Comparison of ENCODE assay signal across 18 cellular contexts in the genomic region with DNA sequence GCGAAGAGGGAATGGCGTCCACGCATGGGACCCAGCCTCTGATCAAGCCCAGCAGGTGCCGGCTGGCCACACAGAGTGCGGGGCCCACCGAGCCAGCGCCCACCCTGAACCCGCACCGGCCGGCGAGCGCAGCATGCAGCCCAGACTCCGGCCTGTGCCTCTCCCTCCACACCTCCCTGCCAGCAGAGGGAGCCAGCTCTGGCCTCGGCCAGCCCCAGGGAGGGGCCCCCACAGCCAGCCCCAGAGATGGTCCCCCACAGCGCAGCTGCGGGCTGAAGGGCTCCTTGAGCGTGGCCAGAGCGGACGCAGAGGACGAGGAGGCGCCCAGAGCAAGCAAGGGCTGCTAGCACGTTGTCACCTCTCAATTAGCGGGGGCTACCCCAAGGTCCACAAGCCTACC.
DNase-seq lines count a peak whose midpoint lies in the region; ATAC-seq, FAIRE-seq and TF ChIP-seq lines count a peak whose summit lies in the region.
"Had no signal": no experiment of that assay in that cellular context is flagged by ENCODE, and none has a peak within 500 bp of the region (broad histone marks: within the 10 kb centered on the region; RNA-seq: fewer than 3 reads in every experiment).

No MANE protein-coding gene starts in this region.

- H3K79me2 ChIP-seq in H9 (ENCODE audit: insufficient read depth, low read length) (no peaks in the 10 kb centered on the region), H1 (ENCODE audit: control insufficient read depth in 1 of 2, insufficient read depth in 2 of 2, low read length in 2 of 2) (no peaks in the 10 kb centered on the region)

- intact Hi-C loops in stomach (cut with DNase I; ENCODE audit: low total_unique reads): loop anchor here (10.0 kb wide), 1 partner anchor 930 kb away; no protein-coding TSS in a partner anchor

- H3K4me3 Mint-ChIP-seq in H9: no peak overlapping the region
- H3K4me3 Mint-ChIP-seq: CD14-positive monocyte had no signal

- no peaks in the 10 kb centered on the region for H3K27me3 Mint-ChIP-seq in H9 (ENCODE audit: low read depth)

- H3K14ac ChIP-seq in H9 (ENCODE audit: insufficient read depth, low read length): no peak overlapping the region
- H3K14ac ChIP-seq in H1 (ENCODE audit: insufficient read length): no peak overlapping the region
- no peak overlapping the region for H3K14ac ChIP-seq in neuronal stem cell (ENCODE audit: low read length)

- no CpG with 5 or more reads among the region's 23 CpGs for WGBS in H9 (ENCODE audit: extremely low coverage, insufficient read length, low lambda C conversion rate)
- 92% methylated on average over 15 of the region's 23 CpGs; no CpG with 5 or more reads in 1 of the 2 experiments for WGBS in H1 (ENCODE audit: extremely low coverage in 1 of 2, insufficient coverage in 1 of 2, insufficient read length in 1 of 2, insufficient replicate concordance in 2 of 2, low coverage in 1 of 2, low lambda C conversion rate in 2 of 2, missing lambda C conversion rate in 1 of 2), 2 experiments
- no CpG with 5 or more reads among the region's 23 CpGs for WGBS in neuronal stem cell (ENCODE audit: extremely low coverage in 2 of 2, insufficient read length in 2 of 2, insufficient replicate concordance in 1 of 2), 2 donors
- 93 to 98% (median 96%) methylated on average over 23 of the region's 23 CpGs for WGBS in stomach, 5 donors

- no peak for FAIRE-seq in H1 (lab: Jason Lieb, UNC)
- FAIRE-seq: A549 had no signal

- no peak overlapping the region for H2BK5ac ChIP-seq in H9 (ENCODE audit: insufficient read length, low read length)
- H2BK5ac ChIP-seq in H1 (ENCODE audit: low read depth, low read length): no peak overlapping the region
- no peak overlapping the region for H2BK5ac ChIP-seq in neuronal stem cell (ENCODE audit: low read length)

- H3K4me1 ChIP-seq in H9 (ENCODE audit: insufficient read depth, low read length) (no peaks in the 10 kb centered on the region), H1 (replicated peaks in 1 of 4; ENCODE audit: control insufficient read depth in 3 of 4, insufficient read depth in 4 of 4, low read length in 3 of 4) (no peaks in the 10 kb centered on the region), neuronal stem cell (ENCODE audit: control insufficient read depth in 2 of 2, insufficient read depth in 1 of 2, low read depth in 1 of 2, low read length in 2 of 2) (no peaks in the 10 kb centered on the region), stomach (no peaks in the 10 kb centered on the region)
- H3K4me1 ChIP-seq: A549 had no signal

- DNase-seq in H9: peak; percentile 46
- DNase-seq in H1 (ENCODE audit: low read depth in 1 of 2, low spot score in 2 of 2): peak in 1 of 2 experiments; percentile 52
- DNase-seq in neuronal stem cell (ENCODE audit: low spot score): no peak
- no peak for DNase-seq in brain microvascular endothelial cell
- DNase-seq in stomach: no peak
- no peak for DNase-seq in AG20443 (ENCODE audit: low spot score)
- DNase-seq: COR-L47, KG1, NCI-H1436, NCI-H2081 treated with DMSO at 0.1 percent for 48 hours, NCI-H510A treated with DMSO at 0.1 percent for 48 hours had no signal

- peak in 1 of 2 experiments; percentile 22; a peak in 2 of 4 replicates for TF ChIP-seq RAD21 in H1 (IDR thresholded peaks at IDR 0.05 in 1 of 2, conservative IDR thresholded peaks at IDR 0.05 in 1 of 2; ENCODE audit: low read depth in 2 of 2, low read length in 2 of 2)

- POLR2A ChIA-PET in H1 (lab: Charles Lee; ENCODE audit: partially characterized antibody): no interaction called here

- H3K9me3 ChIP-seq in H9 (ENCODE audit: control insufficient read depth, low read depth, low read length) (no peaks in the 10 kb centered on the region), H1 (ENCODE audit: insufficient read depth in 2 of 2, low read depth in 1 of 2, low read length in 1 of 2) (peaks cover 0 to 2% of the 10 kb centered on the region in 2 experiments; a peak in 1 of 4 replicates), neuronal stem cell (replicated peaks in 1 of 2; ENCODE audit: control insufficient read depth in 2 of 2, insufficient read depth in 1 of 2, low read depth in 1 of 2, low read length in 2 of 2) (peaks cover 0 to 2% of the 10 kb centered on the region in 2 donors), stomach (no peaks in the 10 kb centered on the region)
- H3K9me3 ChIP-seq: A549 had no signal

- H3K23ac ChIP-seq in H9 (ENCODE audit: insufficient read length, low read depth, low read length): no peak overlapping the region
- no peak overlapping the region for H3K23ac ChIP-seq in H1 (ENCODE audit: insufficient read length)
- no peak overlapping the region for H3K23ac ChIP-seq in neuronal stem cell (ENCODE audit: low read depth, low read length, poor library complexity)

- H3K9me3 Mint-ChIP-seq in H9: peaks cover 0 to 2% of the 10 kb centered on the region in 2 experiments; a peak in 2 of 5 replicates

- no peaks in the 10 kb centered on the region for H3K4me1 Mint-ChIP-seq in H9
- H3K4me1 Mint-ChIP-seq: CD14-positive monocyte had no signal

- TF ChIP-seq CTCF in C4-2B (conservative IDR thresholded peaks at IDR 0.05) (peak; percentile 16), H9 (conservative IDR thresholded peaks at IDR 0.05) (peak; percentile 46; the same call in 2 of the 3 replicates), H1 (IDR thresholded peaks at IDR 0.05; ENCODE audit: control extremely low read depth in 1 of 3, insufficient read depth in 1 of 3, low read depth in 1 of 3, low read length in 3 of 3) (peak; percentile 23 to 36 (median 31)), brain microvascular endothelial cell (IDR thresholded peaks at IDR 0.05; ENCODE audit: low read depth, low read length, missing control alignments) (no peak), stomach (IDR thresholded peaks at IDR 0.05) (no peak)

- H2BK20ac ChIP-seq in H9 (ENCODE audit: low read depth, low read length, poor library complexity, severe bottlenecking): no peak overlapping the region
- H2BK20ac ChIP-seq in H1 (ENCODE audit: low read length): no peak overlapping the region

- no peak overlapping the region for H3K27ac ChIP-seq in C4-2B
- no peak overlapping the region for H3K27ac ChIP-seq in H9 (ENCODE audit: insufficient read length, low read depth, low read length)
- H3K27ac ChIP-seq in H1 (ENCODE audit: low read depth, low read length): no peak overlapping the region
- H3K27ac ChIP-seq in neuronal stem cell (replicated peaks; ENCODE audit: low read length): no peak overlapping the region
- H3K27ac ChIP-seq in brain microvascular endothelial cell: no peak overlapping the region
- H3K27ac ChIP-seq in stomach: no peak overlapping the region
- H3K27ac ChIP-seq: A549 had no signal

- H3K4me2 ChIP-seq in H9 (ENCODE audit: insufficient read depth, insufficient read length, low read length) (no peak overlapping the region), H1 (ENCODE audit: insufficient read depth in 1 of 2, low read depth in 2 of 2, low read length in 2 of 2) (no peak overlapping the region), neuronal stem cell (ENCODE audit: insufficient read depth, low read length, poor library complexity, severe bottlenecking) (no peak overlapping the region)
- H3K4me2 ChIP-seq: A549 had no signal

- H4K20me1 ChIP-seq in H9 (ENCODE audit: control insufficient read depth, insufficient read depth, insufficient read length) (no peaks in the 10 kb centered on the region), H1 (replicated peaks in 1 of 2; ENCODE audit: control insufficient read depth in 1 of 2, insufficient read depth in 2 of 2, low read length in 2 of 2) (no peaks in the 10 kb centered on the region)

- no peak overlapping the region for H3K4ac ChIP-seq in H9 (ENCODE audit: low read depth, low read length)
- no peak overlapping the region for H3K4ac ChIP-seq in H1 (replicated peaks; ENCODE audit: insufficient read length, low read depth, low read length)
- H3K4ac ChIP-seq in neuronal stem cell (ENCODE audit: low read length): no peak overlapping the region

- H3K27me3 ChIP-seq in H9 (ENCODE audit: insufficient read depth, low read length) (no peaks in the 10 kb centered on the region), H1 (replicated peaks in 1 of 4; ENCODE audit: control insufficient read depth in 3 of 4, extremely low read depth in 1 of 4, insufficient read depth in 3 of 4, low read length in 3 of 4) (no peaks in the 10 kb centered on the region), neuronal stem cell (ENCODE audit: control insufficient read depth in 3 of 3, insufficient read depth in 3 of 3, low read depth in 1 of 3, low read length in 3 of 3) (no peaks in the 10 kb centered on the region), brain microvascular endothelial cell (replicated peaks) (no peaks in the 10 kb centered on the region), stomach (no peaks in the 10 kb centered on the region)

- no peak for TF ChIP-seq EP300 in H1 (IDR thresholded peaks at IDR 0.05; ENCODE audit: borderline replicate concordance in 1 of 2, low read depth in 2 of 2, low read length in 2 of 2)
- TF ChIP-seq EP300 in stomach (IDR thresholded peaks at IDR 0.05): no peak

- H2AFZ ChIP-seq in H9 (ENCODE audit: low read length) (no peak overlapping the region), H1 (ENCODE audit: low read length) (no peak overlapping the region), neuronal stem cell (ENCODE audit: low read length) (no peak overlapping the region)

- no peak overlapping the region for H3K9ac ChIP-seq in H9 (ENCODE audit: extremely low read depth, insufficient read length, low read length)
- no peak overlapping the region for H3K9ac ChIP-seq in H1 (replicated peaks in 1 of 4; ENCODE audit: extremely low read depth in 1 of 4, low read depth in 3 of 4, low read length in 3 of 4)
- no peak overlapping the region for H3K9ac ChIP-seq in neuronal stem cell (ENCODE audit: low read depth, low read length, poor library complexity)

- H3K36me3 ChIP-seq in H1 (ENCODE audit: control insufficient read depth in 2 of 4, insufficient read depth in 4 of 4, low read length in 3 of 4) (no peaks in the 10 kb centered on the region), neuronal stem cell (replicated peaks in 1 of 2; ENCODE audit: control insufficient read depth in 2 of 2, insufficient read depth in 2 of 2, low read length in 2 of 2) (no peaks in the 10 kb centered on the region), brain microvascular endothelial cell (replicated peaks) (no peaks in the 10 kb centered on the region), stomach (no peaks in the 10 kb centered on the region)

- no peak overlapping the region for H4K5ac ChIP-seq in H9 (ENCODE audit: insufficient read length, low read depth, low read length)
- no peak overlapping the region for H4K5ac ChIP-seq in H1 (ENCODE audit: insufficient read length, low read depth, low read length)

- TF ChIP-seq POLR2A in H1 (IDR thresholded peaks at IDR 0.05; ENCODE audit: control extremely low read depth in 1 of 2, low read depth in 2 of 2, low read length in 2 of 2): no peak
- TF ChIP-seq POLR2A in stomach (IDR thresholded peaks at IDR 0.05): no peak

- H3K4me3 ChIP-seq in H1 (ENCODE audit: extremely low read depth in 1 of 4, insufficient read depth in 2 of 4, low read depth in 3 of 4, low read length in 4 of 4) (no peak overlapping the region), neuronal stem cell (ENCODE audit: low read length in 2 of 2) (no peak overlapping the region), brain microvascular endothelial cell (ENCODE audit: low read depth, low read length) (no peak overlapping the region), stomach (no peak overlapping the region)
- H3K4me3 ChIP-seq: A549 had no signal

- H3K36me3 Mint-ChIP-seq in H9 (ENCODE audit: insufficient read depth in 1 of 3, low read depth in 3 of 3): peaks cover 0 to 6% (median 0%) of the 10 kb centered on the region in 3 experiments; a peak in 2 of 7 replicates
- H3K36me3 Mint-ChIP-seq: CD14-positive monocyte had no signal

- H3T11ph ChIP-seq in H9 (ENCODE audit: low read length): no peak overlapping the region

- no peak overlapping the region for H4K8ac ChIP-seq in H9 (replicated peaks; ENCODE audit: insufficient read length, low read depth, low read length)
- H4K8ac ChIP-seq in H1 (ENCODE audit: extremely low read depth, insufficient read depth, low read length): no peak overlapping the region; the same call in 1 of the 2 replicates
- H4K8ac ChIP-seq in neuronal stem cell (ENCODE audit: low read depth, low read length): peak overlapping the region; percentile 43

- in situ Hi-C loops in brain microvascular endothelial cell (cut with HindIII; ENCODE audit: low pct_ligation_motif_present, low sequenced_read_pairs): loop anchor here (25.0 kb wide), 1 partner anchor 918 kb away; no protein-coding TSS in a partner anchor

- H3K79me1 ChIP-seq in H9 (ENCODE audit: insufficient read depth, low read depth, low read length, poor library complexity, severe bottlenecking) (no peaks in the 10 kb centered on the region), H1 (ENCODE audit: low read depth, low read length) (no peaks in the 10 kb centered on the region), neuronal stem cell (ENCODE audit: low read depth, low read length) (no peaks in the 10 kb centered on the region)

- no peak overlapping the region for H3K18ac ChIP-seq in H9 (ENCODE audit: insufficient read length, low read depth, low read length)
- H3K18ac ChIP-seq in H1 (ENCODE audit: extremely low read depth, low read length): no peak overlapping the region
- no peak overlapping the region for H3K18ac ChIP-seq in neuronal stem cell (ENCODE audit: low read length)

- CTCF ChIA-PET in H1 (lab: Charles Lee; ENCODE audit: partially characterized antibody): interaction anchor here (0.6 to 1.6 kb wide), 9 partner anchors 10 to 1093 kb away, joined by 3 to 10 read pairs (median 5); a partner anchor contains a TSS

- H3K56ac ChIP-seq in H9 (ENCODE audit: insufficient read length, low read depth, low read length) (no peak overlapping the region), H1 (replicated peaks; ENCODE audit: insufficient read length, low read depth, low read length) (no peak overlapping the region)

- H3K27ac Mint-ChIP-seq in H9: no peak overlapping the region
- H3K27ac Mint-ChIP-seq: CD14-positive monocyte had no signal

- no peak overlapping the region for H2AK5ac ChIP-seq in H9 (ENCODE audit: insufficient read length, low read length)
- no peak overlapping the region for H2AK5ac ChIP-seq in H1 (ENCODE audit: low read depth, low read length)
- H2AK5ac ChIP-seq in neuronal stem cell (ENCODE audit: low read depth, low read length): peak overlapping the region; percentile 92

- H2BK15ac ChIP-seq in H9 (ENCODE audit: low read depth, low read length) (no peak overlapping the region), H1 (ENCODE audit: low read length) (no peak overlapping the region), neuronal stem cell (ENCODE audit: low read length) (no peak overlapping the region)

- H3K23me2 ChIP-seq in H9 (ENCODE audit: insufficient read length, low read depth, low read length, poor library complexity, severe bottlenecking): no peaks in the 10 kb centered on the region
- no peaks in the 10 kb centered on the region for H3K23me2 ChIP-seq in H1 (ENCODE audit: low read depth, low read length)

- ATAC-seq in HG03520 (IDR thresholded peaks at IDR 0.05; ENCODE audit: unreplicated experiment): no peak
- ATAC-seq: A549, HCT116, Panc1, Right ventricle myocardium inferior had no signal

- no peak overlapping the region for H4K91ac ChIP-seq in H9 (ENCODE audit: insufficient read length, low read depth, low read length)
- H4K91ac ChIP-seq in H1 (replicated peaks; ENCODE audit: insufficient read length, low read length): no peak overlapping the region
- H4K91ac ChIP-seq in neuronal stem cell (ENCODE audit: low read depth, low read length, poor library complexity): no peak overlapping the region

- no peak overlapping the region for H2BK12ac ChIP-seq in H9 (ENCODE audit: insufficient read length, low read depth, low read length)
- H2BK12ac ChIP-seq in H1 (ENCODE audit: low read depth, low read length): no peak overlapping the region
- no peak overlapping the region for H2BK12ac ChIP-seq in neuronal stem cell (ENCODE audit: low read length)

- H2BK120ac ChIP-seq in H9 (ENCODE audit: low read depth, low read length, poor library complexity, severe bottlenecking) (no peak overlapping the region), H1 (replicated peaks; ENCODE audit: low read depth, low read length) (no peak overlapping the region), neuronal stem cell (ENCODE audit: low read depth, low read length) (no peak overlapping the region)

Comparison
In these comparisons a context has a peak if more than half of its experiments do, and no peak if none do; other contexts are left out.
1. CTCF ChIP-seq: peak in C4-2B (single experiment), H9 (single experiment) and H1 (3 of 3); none in brain microvascular endothelial cell (single experiment) and stomach (0 of 7).